ENCODE assay signal across 33 cellular contexts in genomic region chr6:117411474-117411873, GRCh38. TPM values are rescaled to one million over a fixed set of nuclear protein-coding genes. Genes with fewer than 3 reads are reported as not detected.
"Had no signal": no experiment of that assay in that cellular context is flagged by ENCODE, and none has a peak within 500 bp of the region (broad histone marks: within the 10 kb centered on the region; RNA-seq: fewer than 3 reads in every experiment).

No MANE protein-coding gene starts in this region.

- H3K4me1 Mint-ChIP-seq: activated CD4-positive, alpha-beta memory T cell treated with anti-CD3 and anti-CD28 coated beads, Interleukin-2, amount 10 ng/mL, durations not matched to agents 7 days and 5 days; activated CD8-positive, alpha-beta memory T cell treated with anti-CD3 and anti-CD28 coated beads, Interleukin-2, amount 10 ng/mL, durations not matched to agents 7 days and 5 days; activated naive CD8-positive, alpha-beta T cell treated with anti-CD3 and anti-CD28 coated beads for 36 hours; activated T-helper 17 cell treated with anti-CD3 and anti-CD28 coated beads, Interleukin-2, amount 50 U/mL, for 72 hours; central memory CD8-positive, alpha-beta T cell had no signal

- H3K36me3 Mint-ChIP-seq: activated CD8-positive, alpha-beta memory T cell treated with anti-CD3 and anti-CD28 coated beads, Interleukin-2, amount 10 ng/mL, durations not matched to agents 7 days and 5 days; activated naive CD8-positive, alpha-beta T cell treated with anti-CD3 and anti-CD28 coated beads for 36 hours had no signal

- H3K27ac Mint-ChIP-seq: activated CD4-positive, alpha-beta memory T cell treated with anti-CD3 and anti-CD28 coated beads, Interleukin-2, amount 10 ng/mL, durations not matched to agents 7 days and 5 days; activated CD8-positive, alpha-beta memory T cell treated with anti-CD3 and anti-CD28 coated beads, Interleukin-2, amount 10 ng/mL, durations not matched to agents 7 days and 5 days; activated naive CD8-positive, alpha-beta T cell treated with anti-CD3 and anti-CD28 coated beads for 36 hours; activated T-cell treated with anti-CD3 and anti-CD28 coated beads, Interleukin-2, amount 50 U/mL, for 72 hours; activated T-helper 17 cell treated with anti-CD3 and anti-CD28 coated beads, Interleukin-2, amount 50 U/mL, for 72 hours had no signal

- H3K4me3 ChIP-seq: cardiac muscle cell, Peyer's patch, SJSA1 had no signal

- DNase-seq: activated CD4-positive, alpha-beta memory T cell treated with anti-CD3 and anti-CD28 coated beads, Interleukin-2, amount 10 ng/mL, durations not matched to agents 7 days and 5 days; activated CD4-positive, alpha-beta T cell treated with anti-CD3 and anti-CD28 coated beads for 1 hour; activated CD4-positive, alpha-beta T cell treated with anti-CD3 and anti-CD28 coated beads for 48 hours; activated CD4-positive, CD25-positive, alpha-beta regulatory T cell; activated CD8-positive, alpha-beta memory T cell treated with anti-CD3 and anti-CD28 coated beads for 24 hours; activated CD8-positive, alpha-beta memory T cell treated with anti-CD3 and anti-CD28 coated beads, Interleukin-2, amount 10 ng/mL, durations not matched to agents 7 days and 5 days; activated CD8-positive, alpha-beta memory T cell treated with anti-CD3 and anti-CD28 coated beads, Interleukin-2, amount 50 U/mL, for 48 hours; activated effector memory CD4-positive, alpha-beta T cell treated with anti-CD3 and anti-CD28 coated beads, Interleukin-2, amount 50 U/mL, for 16 hours; activated naive CD4-positive, alpha-beta T cell; activated naive CD4-positive, alpha-beta T cell treated with anti-CD3 and anti-CD28 coated beads, Interleukin-2, amount 50 U/mL, for 16 hours; activated naive CD8-positive, alpha-beta T cell treated with anti-CD3 and anti-CD28 coated beads for 36 hours; activated T-cell treated with anti-CD3 and anti-CD28 coated beads, Interleukin-2, amount 50 U/mL, for 72 hours; amniotic stem cell; aorta; NCI-H1105; NCI-H1436 treated with DMSO at 0.1 percent for 48 hours; NCI-H1694 treated with DMSO at 0.1 percent for 48 hours; NCI-H2029; NCI-H345; NCI-H524 treated with DMSO at 0.1 percent for 48 hours; Peyer's patch; RPMI8226; SHP77 treated with DMSO at 0.1 percent for 48 hours; T1000; WERI-Rb-1 had no signal

- H3K36me3 ChIP-seq: cardiac muscle cell, Peyer's patch, SJSA1, WERI-Rb-1 had no signal

- H3K4me1 ChIP-seq: Peyer's patch, SJSA1 had no signal

- H3K9me3 ChIP-seq: Peyer's patch, SJSA1 had no signal

- H3K4me3 Mint-ChIP-seq: activated CD4-positive, alpha-beta memory T cell treated with anti-CD3 and anti-CD28 coated beads, Interleukin-2, amount 10 ng/mL, durations not matched to agents 7 days and 5 days; activated CD8-positive, alpha-beta memory T cell treated with anti-CD3 and anti-CD28 coated beads, Interleukin-2, amount 10 ng/mL, durations not matched to agents 7 days and 5 days; activated naive CD8-positive, alpha-beta T cell treated with anti-CD3 and anti-CD28 coated beads for 36 hours; activated T-cell treated with anti-CD3 and anti-CD28 coated beads, Interleukin-2, amount 50 U/mL, for 72 hours; activated T-helper 17 cell treated with anti-CD3 and anti-CD28 coated beads, Interleukin-2, amount 50 U/mL, for 72 hours; central memory CD8-positive, alpha-beta T cell had no signal

- ATAC-seq: activated CD8-positive, alpha-beta memory T cell treated with anti-CD3 and anti-CD28 coated beads, Interleukin-2, amount 10 ng/mL, durations not matched to agents 7 days and 5 days; activated T-cell treated with anti-CD3 and anti-CD28 coated beads, Interleukin-2, amount 50 U/mL, for 72 hours; activated T-helper 17 cell treated with anti-CD3 and anti-CD28 coated beads, Interleukin-2, amount 50 U/mL, for 72 hours had no signal

- H3K27me3 ChIP-seq: cardiac muscle cell, Peyer's patch, SJSA1 had no signal

- H3K9me3 Mint-ChIP-seq: activated CD4-positive, alpha-beta memory T cell treated with anti-CD3 and anti-CD28 coated beads, Interleukin-2, amount 10 ng/mL, durations not matched to agents 7 days and 5 days; activated naive CD8-positive, alpha-beta T cell treated with anti-CD3 and anti-CD28 coated beads for 36 hours; activated T-cell treated with anti-CD3 and anti-CD28 coated beads, Interleukin-2, amount 50 U/mL, for 72 hours; activated T-helper 17 cell treated with anti-CD3 and anti-CD28 coated beads, Interleukin-2, amount 50 U/mL, for 72 hours; central memory CD8-positive, alpha-beta T cell had no signal

- H3K27ac ChIP-seq: cardiac muscle cell, Peyer's patch, SJSA1, WERI-Rb-1 had no signal

RNA-seq across cellular contexts. Expression of gene ROS1, which starts 14.3 kb away (rescaled TPM):
- total RNA-seq: activated CD4-positive, alpha-beta memory T cell treated with anti-CD3 and anti-CD28 coated beads, Interleukin-2, amount 10 ng/mL, durations not matched to agents 7 days and 5 days; activated CD8-positive, alpha-beta memory T cell treated with anti-CD3 and anti-CD28 coated beads, Interleukin-2, amount 10 ng/mL, durations not matched to agents 7 days and 5 days; activated naive CD8-positive, alpha-beta T cell treated with anti-CD3 and anti-CD28 coated beads for 36 hours; activated T-cell treated with anti-CD3 and anti-CD28 coated beads, Interleukin-2, amount 50 U/mL, for 72 hours; activated T-helper 17 cell treated with anti-CD3 and anti-CD28 coated beads, Interleukin-2, amount 50 U/mL, for 72 hours; cardiac muscle cell; chondrocyte; NCI-H460; SJSA1; T-helper 1 cell treated with Interleukin-12 subunit alpha and Interleukin-12 subunit beta and Interleukin-4 antibody, amounts not matched to agents 30 ng/mL and 1 ng/mL, for 36 hours; T-helper 2 cell treated with Interferon-gamma antibody and Interleukin-4, amounts not matched to agents 100 ng/mL and 5 ng/mL, for 36 hours had no signal
- polyA plus RNA-seq: aorta, cardiac muscle cell had no signal
